In genomic region chr17:78313735-78314648, GRCh38 we compare ENCODE assay signal across 8 cellular contexts. TPM values are rescaled to one million over a fixed set of nuclear protein-coding genes. Genes with fewer than 3 reads are reported as not detected.
DNase-seq lines count a peak whose midpoint lies in the region; ATAC-seq, FAIRE-seq and TF ChIP-seq lines count a peak whose summit lies in the region.

No MANE protein-coding gene starts in this region.

- H3K27me3 Mint-ChIP-seq in activated T-cell treated with anti-CD3 and anti-CD28 coated beads, Interleukin-2, amount 50 U/mL, for 4 hours (ENCODE audit: low read depth) = peaks cover 2% of the 10 kb centered on the region
- peaks cover 34% of the 10 kb centered on the region for H3K27me3 Mint-ChIP-seq in nephron progenitor cell (ENCODE audit: low read depth, poor library complexity)

- ATAC-seq in activated T-cell treated with anti-CD3 and anti-CD28 coated beads, Interleukin-2, amount 50 U/mL, for 4 hours = peak; percentile 66 to 68
- no peak for ATAC-seq in HG02885 (IDR thresholded peaks at IDR 0.05; ENCODE audit: poor library complexity, unreplicated experiment)

- no peak overlapping the region for H3K27ac Mint-ChIP-seq in nephron progenitor cell

- peak overlapping the region; percentile 87 for H3K9ac ChIP-seq in NT2/D1 (ENCODE audit: insufficient read length, low read depth)
- H3K9ac ChIP-seq in stomach smooth muscle (ENCODE audit: low read length in 2 of 2) = peak overlapping the region; percentile 54 to 69

- peak; percentile 91 for FAIRE-seq in HTR-8/SVneo (lab: Jason Lieb, UNC)

- H3K27ac ChIP-seq in stomach smooth muscle (ENCODE audit: low read length) = peak overlapping the region; percentile 24

- TF ChIP-seq CTCF in nephron progenitor cell (IDR thresholded peaks at IDR 0.05) = no peak

- DNase-seq in DMS153 treated with DMSO at 0.1 percent for 48 hours (lab: John Stamatoyannopoulos, UW; ENCODE audit: unreplicated experiment) (peak; percentile 80), HTR-8/SVneo (ENCODE audit: insufficient read length, low spot score) (peak; percentile 81), NT2/D1 (ENCODE audit: low read depth, low spot score) (peak; percentile 49), fibroblast of gingiva (ENCODE audit: low read depth) (peak; percentile 81), nephron progenitor cell (peak; percentile 63)
- peak; percentile 71 for DNase-seq in activated T-cell treated with anti-CD3 and anti-CD28 coated beads, Interleukin-2, amount 50 U/mL, for 4 hours

- peaks cover 32% of the 10 kb centered on the region for H3K4me1 ChIP-seq in NT2/D1 (ENCODE audit: insufficient read depth, insufficient read length)
- peaks cover 39% of the 10 kb centered on the region for H3K4me1 ChIP-seq in stomach smooth muscle (ENCODE audit: control insufficient read depth, insufficient read depth, low read length)

- H3K9me3 ChIP-seq in NT2/D1 (ENCODE audit: insufficient read depth, low read length) (no peaks in the 10 kb centered on the region), stomach smooth muscle (ENCODE audit: control insufficient read depth in 2 of 2, low read length in 2 of 2) (no peaks in the 10 kb centered on the region)

- no peaks in the 10 kb centered on the region for H3K36me3 Mint-ChIP-seq in activated T-cell treated with anti-CD3 and anti-CD28 coated beads, Interleukin-2, amount 50 U/mL, for 4 hours (ENCODE audit: insufficient read depth)
- H3K36me3 Mint-ChIP-seq in nephron progenitor cell (ENCODE audit: low read depth) = no peaks in the 10 kb centered on the region

- no peaks in the 10 kb centered on the region for H3K36me3 ChIP-seq in NT2/D1 (ENCODE audit: insufficient read depth, insufficient read length, low read length)
- no peaks in the 10 kb centered on the region for H3K36me3 ChIP-seq in stomach smooth muscle (ENCODE audit: control insufficient read depth in 2 of 2, insufficient read depth in 2 of 2, low read length in 2 of 2)

- no peaks in the 10 kb centered on the region for H3K9me3 Mint-ChIP-seq in activated T-cell treated with anti-CD3 and anti-CD28 coated beads, Interleukin-2, amount 50 U/mL, for 4 hours
- no peaks in the 10 kb centered on the region for H3K9me3 Mint-ChIP-seq in nephron progenitor cell

- peaks cover 15% of the 10 kb centered on the region for H3K27me3 ChIP-seq in NT2/D1 (ENCODE audit: insufficient read depth, insufficient read length)
- H3K27me3 ChIP-seq in stomach smooth muscle (ENCODE audit: control insufficient read depth in 1 of 2, insufficient read depth in 2 of 2, low read length in 2 of 2) = no peaks in the 10 kb centered on the region

- H3K4me3 Mint-ChIP-seq in activated T-cell treated with anti-CD3 and anti-CD28 coated beads, Interleukin-2, amount 50 U/mL, for 4 hours = peak overlapping the region; percentile 67
- peak overlapping the region; percentile 76 for H3K4me3 Mint-ChIP-seq in nephron progenitor cell

- peaks cover 39% of the 10 kb centered on the region for H3K4me1 Mint-ChIP-seq in activated T-cell treated with anti-CD3 and anti-CD28 coated beads, Interleukin-2, amount 50 U/mL, for 4 hours (ENCODE audit: low read depth)
- peaks cover 50% of the 10 kb centered on the region for H3K4me1 Mint-ChIP-seq in nephron progenitor cell

- H3K4me3 ChIP-seq in NT2/D1 (ENCODE audit: insufficient read length, low read depth) (peak overlapping the region; percentile 63), stomach smooth muscle (ENCODE audit: low read length in 2 of 2) (peak overlapping the region; percentile 65 to 69)

RNA-seq across cellular contexts. Expression of gene SOCS3, which starts 45.9 kb away (rescaled TPM):
- 100 to 1,000 TPM; 118 to 143 (median 136) TPM for total RNA-seq in activated T-cell treated with anti-CD3 and anti-CD28 coated beads, Interleukin-2, amount 50 U/mL, for 4 hours
